In genomic region chr2:240142859-240143258, GRCh38 we compare ENCODE assay signal across 1 cellular context.
TF ChIP-seq lines count a peak whose summit lies in the region.

No MANE protein-coding gene starts in this region.

TF ChIP-seq in H1, 55 proteins besides CTCF, POLR2A, EP300 and RAD21:
- TF ChIP-seq TAF1 (IDR thresholded peaks at IDR 0.05; ENCODE audit: low read depth, low read length) (no peak), CHD7 (IDR thresholded peaks at IDR 0.05; ENCODE audit: insufficient replicate concordance, low read length) (no peak), JUN (IDR thresholded peaks at IDR 0.05; ENCODE audit: low read depth, low read length) (no peak), SP1 (IDR thresholded peaks at IDR 0.05; ENCODE audit: low read depth, low read length) (no peak), CTBP2 (IDR thresholded peaks at IDR 0.05; ENCODE audit: borderline replicate concordance, insufficient read depth, insufficient read length, low read length) (no peak), HDAC2 (IDR thresholded peaks at IDR 0.05; ENCODE audit: borderline replicate concordance in 1 of 2, low read depth in 2 of 2, low read length in 2 of 2) (no peak), SIRT6 (IDR thresholded peaks at IDR 0.05; ENCODE audit: low read length) (no peak), TCF12 (IDR thresholded peaks at IDR 0.05; ENCODE audit: low read depth, low read length) (no peak), BACH1 (IDR thresholded peaks at IDR 0.05; ENCODE audit: low read length) (no peak), POU5F1 (IDR thresholded peaks at IDR 0.05; ENCODE audit: low read depth, low read length) (no peak), TEAD4 (IDR thresholded peaks at IDR 0.05; ENCODE audit: low read depth, low read length) (no peak), MAX (IDR thresholded peaks at IDR 0.05) (no peak), NRF1 (IDR thresholded peaks at IDR 0.05; ENCODE audit: low read depth, low read length) (no peak)
